1 cellular context compared by ENCODE assay signal in genomic region chr5:139385061-139385889, GRCh38.
TF ChIP-seq lines count a peak whose summit lies in the region.

No MANE protein-coding gene starts in this region.

TF ChIP-seq in K562, 482 proteins besides CTCF, POLR2A, EP300 and RAD21 (continued from another document and continues in another):
- TF ChIP-seq ZNF318 (IDR thresholded peaks at IDR 0.05; ENCODE audit: borderline replicate concordance in 1 of 2, low read depth in 1 of 2) = peak in 1 of 2 experiments; percentile 55; a peak in 1 of 4 replicates
- TF ChIP-seq ZFX (CRISPR knock-in tag; IDR thresholded peaks at IDR 0.05) = peak; percentile 27; the same call in 1 of the 2 replicates
- TF ChIP-seq CHD1 (IDR thresholded peaks at IDR 0.05; ENCODE audit: low read length) = no peak
- TF ChIP-seq TFAP4 (CRISPR knock-in tag; IDR thresholded peaks at IDR 0.05; ENCODE audit: borderline replicate concordance) = peak; percentile 56; the same call in 1 of the 2 replicates
- TF ChIP-seq ZNF124 (CRISPR knock-in tag; IDR thresholded peaks at IDR 0.05) = no peak
- no peak for TF ChIP-seq ZBTB34 (CRISPR knock-in tag; IDR thresholded peaks at IDR 0.05)
- TF ChIP-seq RFX7 (CRISPR knock-in tag; IDR thresholded peaks at IDR 0.05) = no peak
- no peak for TF ChIP-seq TRIM28 (IDR thresholded peaks at IDR 0.05)
- TF ChIP-seq RBM34 (IDR thresholded peaks at IDR 0.05; ENCODE audit: borderline replicate concordance, insufficient read depth, low read length) = no peak
- TF ChIP-seq HDAC1 (IDR thresholded peaks at IDR 0.05) = peak in 1 of 2 experiments; percentile 20; a peak in 1 of 4 replicates
- no peak for TF ChIP-seq PHF20 (IDR thresholded peaks at IDR 0.05; ENCODE audit: partially characterized antibody)
- 0 out of 2 replicates have a peak, but pooled peaks have one; percentile 12 for TF ChIP-seq TCF3 (CRISPR knock-in tag; IDR thresholded peaks at IDR 0.05)
- no peak for TF ChIP-seq ZC3H11A (IDR thresholded peaks at IDR 0.05; ENCODE audit: low read depth, low read length)
- no peak for TF ChIP-seq GATAD2A (IDR thresholded peaks at IDR 0.05)
- TF ChIP-seq TAL1 (IDR thresholded peaks at IDR 0.05) = no peak
- TF ChIP-seq KAT7 (CRISPR knock-in tag; IDR thresholded peaks at IDR 0.05; ENCODE audit: borderline replicate concordance) = 0 out of 2 replicates have a peak, but pooled peaks have one; percentile 26
- TF ChIP-seq MITF (IDR thresholded peaks at IDR 0.05) = no peak
- no peak for TF ChIP-seq PML (IDR thresholded peaks at IDR 0.05; ENCODE audit: low read length)
- 0 out of 2 replicates have a peak, but pooled peaks have one; percentile 39 for TF ChIP-seq SMARCA4 (IDR thresholded peaks at IDR 0.05)
- no peak for TF ChIP-seq ZBTB43 (CRISPR knock-in tag; IDR thresholded peaks at IDR 0.05)
- no peak for TF ChIP-seq PRPF4 (IDR thresholded peaks at IDR 0.05; ENCODE audit: insufficient read depth, low read depth, low read length, poor library complexity, severe bottlenecking)
- TF ChIP-seq PHF21A (IDR thresholded peaks at IDR 0.05; ENCODE audit: borderline replicate concordance, low read depth) = no peak
- TF ChIP-seq ZHX1 (conservative IDR thresholded peaks at IDR 0.05; ENCODE audit: low read length) = no peak
- TF ChIP-seq ARID2 (IDR thresholded peaks at IDR 0.05) = no peak
- no peak for TF ChIP-seq CGGBP1 (CRISPR knock-in tag; IDR thresholded peaks at IDR 0.05)
- no peak for TF ChIP-seq EZH2 (IDR thresholded peaks at IDR 0.05; ENCODE audit: borderline replicate concordance, low read depth, low read length)
- TF ChIP-seq ETV1 (tag; conservative IDR thresholded peaks at IDR 0.05; ENCODE audit: low read depth) = no peak
- TF ChIP-seq HMG20A (CRISPR knock-in tag; conservative IDR thresholded peaks at IDR 0.05) = no peak
- TF ChIP-seq ZBTB8A (IDR thresholded peaks at IDR 0.05; ENCODE audit: partially characterized antibody) = no peak
- no peak for TF ChIP-seq ZNF224 (CRISPR knock-in tag; IDR thresholded peaks at IDR 0.05)
- no peak for TF ChIP-seq ZKSCAN1 (IDR thresholded peaks at IDR 0.05; ENCODE audit: low read depth, low read length)
- TF ChIP-seq RBM17 (IDR thresholded peaks at IDR 0.05; ENCODE audit: borderline replicate concordance, low read depth, low read length) = no peak
- TF ChIP-seq CREM (IDR thresholded peaks at IDR 0.05; ENCODE audit: low read depth) = peak; percentile 34; the same call in 1 of the 2 replicates
- TF ChIP-seq ZNF764 (CRISPR knock-in tag; IDR thresholded peaks at IDR 0.05; ENCODE audit: low read depth) = no peak
- TF ChIP-seq U2AF2 (optimal IDR thresholded peaks at IDR 0.05; ENCODE audit: low read depth, low read length) = no peak
- no peak for TF ChIP-seq ZNF165 (CRISPR knock-in tag; IDR thresholded peaks at IDR 0.05; ENCODE audit: borderline replicate concordance)
- no peak for TF ChIP-seq ZNF316 (IDR thresholded peaks at IDR 0.05)
- no peak for TF ChIP-seq TRIM24 (IDR thresholded peaks at IDR 0.05)
- no peak for TF ChIP-seq ELF2 (CRISPR knock-in tag; IDR thresholded peaks at IDR 0.05)
- no peak for TF ChIP-seq KAT2B (IDR thresholded peaks at IDR 0.05; ENCODE audit: low read depth, low read length)
- TF ChIP-seq PRMT5 (CRISPR knock-in tag; IDR thresholded peaks at IDR 0.05) = no peak
- peak; percentile 29; the same call in 1 of the 2 replicates for TF ChIP-seq PHF8 (IDR thresholded peaks at IDR 0.05; ENCODE audit: borderline replicate concordance, low read length)
- TF ChIP-seq C11orf30 (IDR thresholded peaks at IDR 0.05; ENCODE audit: low read depth) = no peak
- no peak for TF ChIP-seq FOXA3 (CRISPR knock-in tag; conservative IDR thresholded peaks at IDR 0.05 in 1 of 2, IDR thresholded peaks at IDR 0.05 in 1 of 2)
- no peak for TF ChIP-seq ZKSCAN3 (CRISPR knock-in tag; IDR thresholded peaks at IDR 0.05)
- TF ChIP-seq BRD4 (IDR thresholded peaks at IDR 0.05) = no peak
- no peak for TF ChIP-seq MEF2A (IDR thresholded peaks at IDR 0.05; ENCODE audit: control insufficient read depth, low read depth, low read length)
- TF ChIP-seq PHB2 (IDR thresholded peaks at IDR 0.05; ENCODE audit: low read depth) = no peak
- TF ChIP-seq FOXP4 (CRISPR knock-in tag; IDR thresholded peaks at IDR 0.05; ENCODE audit: borderline replicate concordance) = no peak
- TF ChIP-seq CAMTA2 (CRISPR knock-in tag; conservative IDR thresholded peaks at IDR 0.05) = no peak
- no peak for TF ChIP-seq RUNX1 (IDR thresholded peaks at IDR 0.05; ENCODE audit: low read depth)
- TF ChIP-seq ZEB2 (IDR thresholded peaks at IDR 0.05) = peak; percentile 61; the same call in 1 of the 2 replicates
- TF ChIP-seq RBBP5 (IDR thresholded peaks at IDR 0.05; ENCODE audit: borderline replicate concordance, insufficient read depth, low read length, poor library complexity, severe bottlenecking) = peak; percentile 11
- TF ChIP-seq SOX6 (IDR thresholded peaks at IDR 0.05) = no peak
- TF ChIP-seq BDP1 (IDR thresholded peaks at IDR 0.05; ENCODE audit: insufficient read depth, insufficient read length) = no peak
